Comparison of ENCODE assay signal across 8 cellular contexts in the genomic region with DNA sequence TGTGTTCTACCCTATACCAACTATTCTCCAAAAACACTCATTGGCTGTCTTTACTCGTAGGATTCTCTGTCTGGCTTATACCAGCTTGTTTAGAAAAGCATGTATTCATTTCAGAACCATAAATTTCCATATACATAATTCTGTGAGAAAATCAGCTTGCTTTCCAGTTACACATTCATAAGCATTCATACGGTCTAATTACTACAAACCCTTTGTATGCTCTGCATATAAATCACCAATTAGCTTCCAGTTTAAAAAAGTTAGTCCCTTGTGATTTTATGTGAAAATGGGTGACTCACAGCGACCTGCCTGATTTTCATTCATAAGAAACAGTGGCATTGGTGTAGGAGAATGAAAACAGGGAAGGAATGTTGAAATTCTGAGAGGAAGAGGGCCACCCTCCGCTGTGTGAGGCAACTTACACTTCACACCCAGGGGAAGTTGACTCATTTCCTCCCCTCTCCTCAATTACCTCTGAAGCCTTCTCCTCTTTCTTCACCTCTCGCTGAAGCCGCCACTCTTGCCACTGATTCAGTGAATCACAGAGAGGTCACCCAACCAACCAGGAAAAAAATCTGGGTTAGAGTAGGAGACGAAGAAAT.
DNase-seq lines count a peak whose midpoint lies in the region; ATAC-seq and TF ChIP-seq lines count a peak whose summit lies in the region.

No MANE protein-coding gene starts in this region.

- no peaks in the 10 kb centered on the region for H3K27me3 ChIP-seq in lung (ENCODE audit: control insufficient read depth, insufficient read depth)

- 20 to 33% methylated on average over 7 of the region's 7 CpGs for WGBS in lung, 2 donors

- H3K4me1 ChIP-seq in lung (ENCODE audit: control insufficient read depth in 2 of 2, insufficient read depth in 2 of 2, low read length in 2 of 2), result no peaks in the 10 kb centered on the region

- H3K4me3 ChIP-seq in lung, result no peak overlapping the region

- peak; percentile 79 for ATAC-seq in lung (ENCODE audit: insufficient read depth, low FRiP score)
- no peak for ATAC-seq in GM21390 (IDR thresholded peaks at IDR 0.05; ENCODE audit: unreplicated experiment)

- H3K36me3 ChIP-seq in lung (ENCODE audit: control insufficient read depth in 2 of 2, insufficient read depth in 2 of 2, low read length in 2 of 2), result no peaks in the 10 kb centered on the region

- intact Hi-C loops in posterior vena cava (cut with DNase I), result no loop called here

- TF ChIP-seq CTCF in lung (IDR thresholded peaks at IDR 0.05; ENCODE audit: control extremely low read depth, extremely low read depth), result no peak

- no peak overlapping the region for H3K27ac ChIP-seq in lung (ENCODE audit: low read depth in 1 of 2, low read length in 1 of 2)

- peaks cover 0 to 2% of the 10 kb centered on the region in 2 donors for H3K9me3 ChIP-seq in lung (ENCODE audit: control insufficient read depth in 2 of 2, insufficient read depth in 1 of 2, low read length in 1 of 2)

- DNase-seq in ELF-1 (ENCODE audit: low read depth, low spot score) (peak; percentile 16), MV-4-11 (lab: John Stamatoyannopoulos, UW) (peak; percentile 93), astrocyte of the hippocampus (ENCODE audit: low read depth, low spot score) (peak; percentile 84), lung (ENCODE audit: low spot score) (peak; percentile 38), ecto neural progenitor cell (ENCODE audit: low spot score) (no peak), RPMI8226 (no peak), posterior vena cava (ENCODE audit: low spot score) (no peak)

Comparison
In these comparisons a context has a peak if more than half of its experiments do, and no peak if none do; other contexts are left out.
1. DNase-seq: peak in ELF-1 (single experiment), MV-4-11 (single experiment), astrocyte of the hippocampus (single experiment) and lung (single experiment); none in ecto neural progenitor cell (single experiment), RPMI8226 (single experiment) and posterior vena cava (single experiment).